In genomic region chr9:36888551-36888950, GRCh38 we compare ENCODE assay signal across 14 cellular contexts.
A peak's percentile ranks its signal among the peaks of the same experiment; 100 is the strongest.
DNase-seq lines count a peak whose midpoint lies in the region; ATAC-seq and TF ChIP-seq lines count a peak whose summit lies in the region.
"Had no signal": no experiment of that assay in that cellular context is flagged by ENCODE, and none has a peak within 500 bp of the region (broad histone marks: within the 10 kb centered on the region; RNA-seq: fewer than 3 reads in every experiment).

No MANE protein-coding gene starts in this region.

- POLR2A ChIA-PET in activated B cell treated with CpG ODN at 0.5 μM for 24 hours (lab: Charles Lee): interaction anchor here (0.7 kb wide), 1 partner anchor 12 kb away, joined by 3 read pairs; no protein-coding TSS in a partner anchor

- TF ChIP-seq POLR2A in sigmoid colon (IDR thresholded peaks at IDR 0.05): no peak

- H3K27ac Mint-ChIP-seq in CD14-positive monocyte (no peak overlapping the region), activated B cell treated with CpG ODN at 0.5 μM for 24 hours (peak overlapping the region; percentile 26)
- H3K27ac Mint-ChIP-seq: CD4-positive, CD25-positive, alpha-beta regulatory T cell had no signal

- H3K4me1 ChIP-seq in sigmoid colon: no peaks in the 10 kb centered on the region
- no peaks in the 10 kb centered on the region for H3K4me1 ChIP-seq in upper lobe of right lung
- H3K4me1 ChIP-seq: BLaER1, HAP-1 had no signal

- H3K36me3 ChIP-seq in sigmoid colon: no peaks in the 10 kb centered on the region
- H3K36me3 ChIP-seq in upper lobe of right lung: no peaks in the 10 kb centered on the region
- H3K36me3 ChIP-seq: HAP-1 had no signal

- H3K27ac ChIP-seq in sigmoid colon (no peak overlapping the region), upper lobe of right lung (no peak overlapping the region)
- H3K27ac ChIP-seq: BLaER1, HL-60 had no signal

- H3K27me3 ChIP-seq in sigmoid colon (peaks cover 0 to 41% (median 8%) of the 10 kb centered on the region in 3 donors), upper lobe of right lung (peaks cover 9% of the 10 kb centered on the region)
- H3K27me3 ChIP-seq: BLaER1 had no signal

- WGBS in sigmoid colon, 2 donors: 73 to 80% methylated on average over 7 of the region's 7 CpGs

- DNase-seq in CD14-positive monocyte (ENCODE audit: low spot score): peak; percentile 2
- no peak for DNase-seq in activated B cell treated with CpG ODN at 0.5 μM for 24 hours
- DNase-seq in sigmoid colon: peak; percentile 24
- DNase-seq in upper lobe of right lung: peak; percentile 52
- no peak for DNase-seq in activated CD4-positive, CD25-positive, alpha-beta regulatory T cell (lab: John Stamatoyannopoulos, UW)
- no peak for DNase-seq in activated T-cell treated with anti-CD3 and anti-CD28 coated beads, Interleukin-2, amount 50 U/mL, for 1 hour
- DNase-seq: Calu3; CD4-positive, CD25-positive, alpha-beta regulatory T cell; DMS 273 treated with DMSO at 0.1 percent for 48 hours; IMR-90 had no signal

- H3K4me3 Mint-ChIP-seq in CD14-positive monocyte (no peak overlapping the region), activated B cell treated with CpG ODN at 0.5 μM for 24 hours (no peak overlapping the region)
- H3K4me3 Mint-ChIP-seq: CD4-positive, CD25-positive, alpha-beta regulatory T cell had no signal

- ATAC-seq in activated B cell treated with CpG ODN at 0.5 μM for 24 hours (ENCODE audit: low read depth): peak; percentile 14
- ATAC-seq in upper lobe of right lung: no peak
- no peak for ATAC-seq in HG03460 (IDR thresholded peaks at IDR 0.05; ENCODE audit: unreplicated experiment)

- TF ChIP-seq CTCF in CD14-positive monocyte (IDR thresholded peaks at IDR 0.05) (no peak), activated B cell treated with CpG ODN at 0.5 μM for 24 hours (IDR thresholded peaks at IDR 0.05) (no peak), sigmoid colon (IDR thresholded peaks at IDR 0.05) (no peak), upper lobe of right lung (IDR thresholded peaks at IDR 0.05) (no peak)

- H3K4me3 ChIP-seq in sigmoid colon (no peak overlapping the region), upper lobe of right lung (no peak overlapping the region)
- H3K4me3 ChIP-seq: BLaER1, HAP-1 had no signal

- no peak for TF ChIP-seq EP300 in sigmoid colon (IDR thresholded peaks at IDR 0.05)

- intact Hi-C loops in CD14-positive monocyte (cut with micrococcal nuclease) (no loop called here), activated B cell treated with CpG ODN at 0.5 μM for 24 hours (cut with micrococcal nuclease) (no loop called here), sigmoid colon (cut with DNase I) (no loop called here), upper lobe of right lung (cut with DNase I) (no loop called here)

- H3K27me3 Mint-ChIP-seq in CD14-positive monocyte (ENCODE audit: low read depth in 3 of 3) (peaks cover 5 to 16% (median 13%) of the 10 kb centered on the region in 3 donors), activated B cell treated with CpG ODN at 0.5 μM for 24 hours (no peaks in the 10 kb centered on the region)

- H3K36me3 Mint-ChIP-seq in CD14-positive monocyte (no peaks in the 10 kb centered on the region), activated B cell treated with CpG ODN at 0.5 μM for 24 hours (ENCODE audit: low read depth) (peaks cover 91% of the 10 kb centered on the region)
- H3K36me3 Mint-ChIP-seq: CD4-positive, CD25-positive, alpha-beta regulatory T cell had no signal

- CTCF ChIA-PET in activated B cell treated with CpG ODN at 0.5 μM for 24 hours (lab: Charles Lee): no interaction called here

- H3K9me3 Mint-ChIP-seq in CD14-positive monocyte: peaks cover 0 to 4% (median 0%) of the 10 kb centered on the region in 7 donors
- H3K9me3 Mint-ChIP-seq in activated B cell treated with CpG ODN at 0.5 μM for 24 hours: no peaks in the 10 kb centered on the region
- H3K9me3 Mint-ChIP-seq: CD4-positive, CD25-positive, alpha-beta regulatory T cell had no signal

- no peaks in the 10 kb centered on the region for H3K4me1 Mint-ChIP-seq in CD14-positive monocyte
- peaks cover 72% of the 10 kb centered on the region for H3K4me1 Mint-ChIP-seq in activated B cell treated with CpG ODN at 0.5 μM for 24 hours
- H3K4me1 Mint-ChIP-seq: CD4-positive, CD25-positive, alpha-beta regulatory T cell had no signal

- H3K9me3 ChIP-seq in sigmoid colon: no peaks in the 10 kb centered on the region
- H3K9me3 ChIP-seq in upper lobe of right lung: no peaks in the 10 kb centered on the region
- H3K9me3 ChIP-seq: BLaER1, HAP-1 had no signal

Comparison
In these comparisons a context has a peak if more than half of its experiments do, and no peak if none do; other contexts are left out.
1. DNase-seq: peak in CD14-positive monocyte (single experiment), sigmoid colon (single experiment) and upper lobe of right lung (single experiment); none in activated B cell treated with CpG ODN at 0.5 μM for 24 hours (single experiment), activated CD4-positive, CD25-positive, alpha-beta regulatory T cell (0 of 4) and activated T-cell treated with anti-CD3 and anti-CD28 coated beads, Interleukin-2, amount 50 U/mL, for 1 hour (single experiment).